Comparison of ENCODE assay signal across 8 cellular contexts in genomic region chr21:36966066-36966845, GRCh38.
A peak's percentile ranks its signal among the peaks of the same experiment; 100 is the strongest.
DNase-seq lines count a peak whose midpoint lies in the region; TF ChIP-seq lines count a peak whose summit lies in the region.

Gene HLCS (minus strand): TSS chr21:36966669. CDS start chr21:36966638, 31 bp downstream.

- peak within 1 kb of the TSS; percentile 66 for H3K27ac ChIP-seq in angular gyrus (ENCODE audit: low read depth, low read length)

- H3K4me3 ChIP-seq in HFF-Myc (replicated peaks; ENCODE audit: low read depth, low read length) (peak within 1 kb of the TSS; percentile 66), skeletal muscle cell (ENCODE audit: low read depth, low read length) (peak within 1 kb of the TSS; percentile 65)

- TF ChIP-seq CTCF in GM12873 (IDR thresholded peaks at IDR 0.05; ENCODE audit: insufficient read depth, low read depth, low read length, missing control alignments) = peak; percentile 46
- TF ChIP-seq CTCF in HFF-Myc (IDR thresholded peaks at IDR 0.05; ENCODE audit: low read depth, low read length, missing control alignments) = no peak

- no peak for DNase-seq in HFF-Myc (ENCODE audit: extremely low read depth, low read depth)
- peak; percentile 42 for DNase-seq in NCI-H1048 (lab: John Stamatoyannopoulos, UW)
- DNase-seq in T-helper 2 cell = peak; percentile 52 to 87 (median 68)
- DNase-seq in hypothalamus (lab: John Stamatoyannopoulos, UW) = peak in 44 of 51 donors; percentile 8 to 77 (median 48)
- DNase-seq in skeletal muscle cell (ENCODE audit: low read depth) = no peak
- DNase-seq in inferior parietal cortex (ENCODE audit: extremely low spot score) = no peak

Comparison
In these comparisons a context has a peak if more than half of its experiments do, and no peak if none do; other contexts are left out.
1. DNase-seq: peak in NCI-H1048 (single experiment), T-helper 2 cell (5 of 5) and hypothalamus (44 of 51); none in HFF-Myc (single experiment), skeletal muscle cell (single experiment) and inferior parietal cortex (single experiment).